8 cellular contexts compared by ENCODE assay signal in genomic region chr17:81865733-81866439, GRCh38. TPM values are rescaled to one million over a fixed set of nuclear protein-coding genes. Genes with fewer than 3 reads are reported as not detected.
DNase-seq lines count a peak whose midpoint lies in the region; ATAC-seq and TF ChIP-seq lines count a peak whose summit lies in the region.

No MANE protein-coding gene starts in this region.

- H3K4me3 ChIP-seq in neural cell (ENCODE audit: low read length) = no peak overlapping the region

- H3K9me3 Mint-ChIP-seq in MCF 10A (ENCODE audit: unreplicated experiment) = no peaks in the 10 kb centered on the region

- no peak overlapping the region for H2AFZ ChIP-seq in neural cell (ENCODE audit: low read depth, low read length)

- H3K9me3 ChIP-seq in neural cell (ENCODE audit: low read length) = no peaks in the 10 kb centered on the region

- BruUV-seq in MCF 10A (replicated peaks; lab: Mats Ljungman, UMichigan) = no TSS peak

- H3K4me1 Mint-ChIP-seq in MCF 10A (ENCODE audit: insufficient read depth, unreplicated experiment) = peaks cover 31% of the 10 kb centered on the region

- ATAC-seq in HG03108 (IDR thresholded peaks at IDR 0.05; ENCODE audit: unreplicated experiment) = no peak

- H3F3A ChIP-seq in neural cell (ENCODE audit: insufficient read depth, low read length, poor library complexity, severe bottlenecking) = no peaks in the 10 kb centered on the region

- TF ChIP-seq CTCF in MCF 10A (IDR thresholded peaks at IDR 0.05; ENCODE audit: unreplicated experiment) (no peak), neural cell (IDR thresholded peaks at IDR 0.05; ENCODE audit: poor library complexity, severe bottlenecking) (no peak)

- intact Hi-C loops in MCF 10A (cut with micrococcal nuclease) = loop anchor here (10.0 kb wide), 1 partner anchor 49 kb away; the partner anchor contains the start of genes PCYT2 and SIRT7

- POLR2A ChIA-PET in MCF 10A (lab: Yijun Ruan, JAX) = interaction anchor here (0.7 to 2.1 kb wide), 11 partner anchors 9 to 182 kb away, joined by 3 to 21 read pairs (median 4); partner anchors contain the start of genes ARL16, HGS and MCRIP1

- H3K4me2 ChIP-seq in neural cell (ENCODE audit: low read length) = no peak overlapping the region

- no peaks in the 10 kb centered on the region for H3K9me2 ChIP-seq in neural cell (ENCODE audit: insufficient read depth, low read length)

- H3K36me3 ChIP-seq in neural cell (ENCODE audit: insufficient read depth, low read length) = no peaks in the 10 kb centered on the region

- no peak for TF ChIP-seq RAD21 in neural cell (conservative IDR thresholded peaks at IDR 0.05)

- no peaks in the 10 kb centered on the region for H4K20me1 ChIP-seq in neural cell (ENCODE audit: insufficient read depth)

- no peak overlapping the region for H3K27ac Mint-ChIP-seq in MCF 10A (ENCODE audit: low read depth, unreplicated experiment)

- no peak for TF ChIP-seq EP300 in neural cell (conservative IDR thresholded peaks at IDR 0.05; ENCODE audit: poor library complexity, severe bottlenecking)

- CTCF ChIA-PET in MCF 10A (lab: Yijun Ruan, JAX) = interaction anchor here (0.5 to 0.7 kb wide), 2 partner anchors 133 to 197 kb away, joined by 3 to 8 read pairs; no protein-coding TSS in a partner anchor

- H3K36me3 Mint-ChIP-seq in MCF 10A (ENCODE audit: insufficient read depth, unreplicated experiment) = peaks cover 81% of the 10 kb centered on the region

- H3K27ac ChIP-seq in neural cell (ENCODE audit: low read length) = no peak overlapping the region

- H3K27me3 Mint-ChIP-seq in MCF 10A (ENCODE audit: insufficient read depth, unreplicated experiment) = no peaks in the 10 kb centered on the region

- peak overlapping the region; percentile 1 for H3K9ac ChIP-seq in neural cell (ENCODE audit: low read length)

- H3K79me2 ChIP-seq in neural cell (replicated peaks; ENCODE audit: insufficient read depth, low read length) = peaks cover 24% of the 10 kb centered on the region

- peak; percentile 36 for DNase-seq in Daoy (ENCODE audit: low read depth)
- peak; percentile 73 for DNase-seq in NCI-H2029 (lab: John Stamatoyannopoulos, UW)
- DNase-seq in MCF 10A (ENCODE audit: unreplicated experiment) = peak; percentile 57
- DNase-seq in AML-193 (lab: John Stamatoyannopoulos, UW) = no peak
- no peak for DNase-seq in KG1 (lab: John Stamatoyannopoulos, UW)
- DNase-seq in foreskin melanocyte = no peak

- H3K27me3 ChIP-seq in neural cell (ENCODE audit: insufficient read depth, low read depth, low read length) = no peaks in the 10 kb centered on the region

- no peak overlapping the region for H3K4me3 Mint-ChIP-seq in MCF 10A (ENCODE audit: unreplicated experiment)

TF ChIP-seq in neural cell, 6 proteins besides CTCF, POLR2A, EP300 and RAD21:
- TF ChIP-seq, protein P1, sequence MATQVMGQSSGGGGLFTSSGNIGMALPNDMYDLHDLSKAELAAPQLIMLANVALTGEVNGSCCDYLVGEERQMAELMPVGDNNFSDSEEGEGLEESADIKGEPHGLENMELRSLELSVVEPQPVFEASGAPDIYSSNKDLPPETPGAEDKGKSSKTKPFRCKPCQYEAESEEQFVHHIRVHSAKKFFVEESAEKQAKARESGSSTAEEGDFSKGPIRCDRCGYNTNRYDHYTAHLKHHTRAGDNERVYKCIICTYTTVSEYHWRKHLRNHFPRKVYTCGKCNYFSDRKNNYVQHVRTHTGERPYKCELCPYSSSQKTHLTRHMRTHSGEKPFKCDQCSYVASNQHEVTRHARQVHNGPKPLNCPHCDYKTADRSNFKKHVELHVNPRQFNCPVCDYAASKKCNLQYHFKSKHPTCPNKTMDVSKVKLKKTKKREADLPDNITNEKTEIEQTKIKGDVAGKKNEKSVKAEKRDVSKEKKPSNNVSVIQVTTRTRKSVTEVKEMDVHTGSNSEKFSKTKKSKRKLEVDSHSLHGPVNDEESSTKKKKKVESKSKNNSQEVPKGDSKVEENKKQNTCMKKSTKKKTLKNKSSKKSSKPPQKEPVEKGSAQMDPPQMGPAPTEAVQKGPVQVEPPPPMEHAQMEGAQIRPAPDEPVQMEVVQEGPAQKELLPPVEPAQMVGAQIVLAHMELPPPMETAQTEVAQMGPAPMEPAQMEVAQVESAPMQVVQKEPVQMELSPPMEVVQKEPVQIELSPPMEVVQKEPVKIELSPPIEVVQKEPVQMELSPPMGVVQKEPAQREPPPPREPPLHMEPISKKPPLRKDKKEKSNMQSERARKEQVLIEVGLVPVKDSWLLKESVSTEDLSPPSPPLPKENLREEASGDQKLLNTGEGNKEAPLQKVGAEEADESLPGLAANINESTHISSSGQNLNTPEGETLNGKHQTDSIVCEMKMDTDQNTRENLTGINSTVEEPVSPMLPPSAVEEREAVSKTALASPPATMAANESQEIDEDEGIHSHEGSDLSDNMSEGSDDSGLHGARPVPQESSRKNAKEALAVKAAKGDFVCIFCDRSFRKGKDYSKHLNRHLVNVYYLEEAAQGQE (IDR thresholded peaks at IDR 0.05; ENCODE audit: borderline replicate concordance) = no peak
- TF ChIP-seq EZH2 (IDR thresholded peaks at IDR 0.05; ENCODE audit: borderline replicate concordance, insufficient read depth, low read length, poor library complexity, severe bottlenecking) = no peak
- no peak for TF ChIP-seq MXI1 (conservative IDR thresholded peaks at IDR 0.05; ENCODE audit: poor library complexity, severe bottlenecking)
- TF ChIP-seq TAF1 (IDR thresholded peaks at IDR 0.05; ENCODE audit: low read depth) = no peak
- TF ChIP-seq POLR2AphosphoS5 (IDR thresholded peaks at IDR 0.05) = no peak
- no peak for TF ChIP-seq SMC3 (conservative IDR thresholded peaks at IDR 0.05; ENCODE audit: poor library complexity)

RNA-seq across cellular contexts. Expression of gene ARHGDIA, which starts 5.3 kb away (rescaled TPM):
- total RNA-seq in Daoy (2014; rRNA removed; shearing (Covaris generic)) = 138 and 216 TPM in 2 replicates
- total RNA-seq in MCF 10A (2022) = 271 and 324 TPM in 2 replicates
- polyA plus RNA-seq in neural cell = 16.1 and 26.9 TPM in 2 replicates
- polyA minus RNA-seq in neural cell = 27.8 and 42.6 TPM in 2 replicates

RNA-seq across cellular contexts. Expression of gene P4HB, which starts 5.6 kb away (rescaled TPM):
- total RNA-seq in Daoy (2014; rRNA removed; shearing (Covaris generic)) = 1,181 and 1,293 TPM in 2 replicates
- 894 and 1,111 TPM in 2 replicates for total RNA-seq in MCF 10A (2022)
- 82.8 and 99.2 TPM in 2 replicates for polyA plus RNA-seq in neural cell
- polyA minus RNA-seq in neural cell = 82.8 and 86.2 TPM in 2 replicates

RNA-seq across cellular contexts. Expression of gene ALYREF, which starts 25.5 kb away (rescaled TPM):
- 376 and 391 TPM in 2 replicates for total RNA-seq in Daoy (2014; rRNA removed; shearing (Covaris generic))
- total RNA-seq in MCF 10A (2022) = 114 and 115 TPM in 2 replicates
- polyA plus RNA-seq in neural cell = 73.3 and 81.4 TPM in 2 replicates
- polyA minus RNA-seq in neural cell = 69.3 and 80.3 TPM in 2 replicates

RNA-seq across cellular contexts. Expression of gene ANAPC11, which starts 25.6 kb away (rescaled TPM):
- total RNA-seq in Daoy (2014; rRNA removed; shearing (Covaris generic)) = 149 and 250 TPM in 2 replicates
- 144 and 151 TPM in 2 replicates for total RNA-seq in MCF 10A (2022)
- 371 and 389 TPM in 2 replicates for polyA plus RNA-seq in neural cell
- 66.0 and 75.2 TPM in 2 replicates for polyA minus RNA-seq in neural cell

RNA-seq across cellular contexts. Expression of gene PPP1R27, which starts 31.0 kb away (rescaled TPM):
- total RNA-seq in Daoy (2014; rRNA removed; shearing (Covaris generic)) = not detected in 2 replicates
- total RNA-seq in MCF 10A (2022) = 0.29 TPM in 1 of 2 replicates, not detected in the other
- not detected in 2 replicates for polyA plus RNA-seq in neural cell
- not detected in 2 replicates for polyA minus RNA-seq in neural cell

Comparison
In these comparisons a context has a peak if more than half of its experiments do, and no peak if none do; other contexts are left out.
1. DNase-seq: peak in Daoy (single experiment), NCI-H2029 (single experiment) and MCF 10A (single experiment); none in AML-193 (0 of 2), KG1 (single experiment) and foreskin melanocyte (single experiment).